In genomic region chr17:80955673-80956306, GRCh38 we compare ENCODE assay signal across 25 cellular contexts. TPM values are rescaled to one million over a fixed set of nuclear protein-coding genes. Genes with fewer than 3 reads are reported as not detected.
DNase-seq lines count a peak whose midpoint lies in the region; ATAC-seq and TF ChIP-seq lines count a peak whose summit lies in the region.
"Had no signal": no experiment of that assay in that cellular context is flagged by ENCODE, and none has a peak within 500 bp of the region (broad histone marks: within the 10 kb centered on the region; RNA-seq: fewer than 3 reads in every experiment).

No MANE protein-coding gene starts in this region.

- 0 out of 2 replicates have a peak, but pooled peaks have one; percentile 15 for TF ChIP-seq CTCF in OCI-LY7 (conservative IDR thresholded peaks at IDR 0.05; ENCODE audit: low read length)

- BruUV-seq in OCI-LY7 (replicated peaks; lab: Mats Ljungman, UMichigan), result TSS peak; percentile 47

- no peak overlapping the region for H3K4me2 ChIP-seq in OCI-LY7 (ENCODE audit: low read length)
- H3K4me2 ChIP-seq: PC-9 had no signal

- peaks cover 4% of the 10 kb centered on the region for H3K36me3 Mint-ChIP-seq in activated naive CD4-positive, alpha-beta T cell treated with anti-CD3 and anti-CD28 coated beads, Interleukin-2, amount 50 U/mL, for 24 hours
- peaks cover 34% of the 10 kb centered on the region for H3K36me3 Mint-ChIP-seq in stimulated activated memory B cell treated with anti-CD40 and anti-IgM and Interleukin-4, amounts not matched to agents 10 μg/mL and 1 μg/mL and 100 μg/mL, for 72 hours

- no peak overlapping the region for H2AFZ ChIP-seq in OCI-LY7 (ENCODE audit: low read length)
- H2AFZ ChIP-seq: PC-9 had no signal

- intact Hi-C loops in OCI-LY7 (cut with micrococcal nuclease; ENCODE audit: unreplicated experiment), result no loop called here

- peak; percentile 38 for ATAC-seq in stimulated activated memory B cell treated with anti-CD40 and anti-IgM and Interleukin-4, amounts not matched to agents 10 μg/mL and 1 μg/mL and 100 μg/mL, for 72 hours
- no peak for ATAC-seq in GM21723 (IDR thresholded peaks at IDR 0.05; ENCODE audit: unreplicated experiment)
- ATAC-seq: gastroesophageal sphincter, HCT116 had no signal

- no peaks in the 10 kb centered on the region for H4K20me1 ChIP-seq in OCI-LY7 (ENCODE audit: insufficient read depth, low read length)

- H3K9me3 ChIP-seq in OCI-LY7 (ENCODE audit: low read length), result no peaks in the 10 kb centered on the region
- H3K9me3 ChIP-seq: gastroesophageal sphincter, MG63, prostate gland had no signal

- H3K4me1 ChIP-seq in OCI-LY7 (ENCODE audit: insufficient read depth, low read length, poor library complexity, severe bottlenecking), result no peaks in the 10 kb centered on the region

- no peaks in the 10 kb centered on the region for H3K27me3 Mint-ChIP-seq in activated naive CD4-positive, alpha-beta T cell treated with anti-CD3 and anti-CD28 coated beads, Interleukin-2, amount 50 U/mL, for 24 hours
- no peaks in the 10 kb centered on the region for H3K27me3 Mint-ChIP-seq in stimulated activated memory B cell treated with anti-CD40 and anti-IgM and Interleukin-4, amounts not matched to agents 10 μg/mL and 1 μg/mL and 100 μg/mL, for 72 hours
- H3K27me3 Mint-ChIP-seq: activated naive CD8-positive, alpha-beta T cell had no signal

- no peak overlapping the region for H3K4me3 ChIP-seq in OCI-LY7 (ENCODE audit: low read depth, low read length, poor library complexity, severe bottlenecking)
- H3K4me3 ChIP-seq: gastroesophageal sphincter, MG63, PC-9, prostate gland, skin epidermis had no signal

- no peaks in the 10 kb centered on the region for H3K9me3 Mint-ChIP-seq in activated naive CD4-positive, alpha-beta T cell treated with anti-CD3 and anti-CD28 coated beads, Interleukin-2, amount 50 U/mL, for 24 hours
- no peaks in the 10 kb centered on the region for H3K9me3 Mint-ChIP-seq in stimulated activated memory B cell treated with anti-CD40 and anti-IgM and Interleukin-4, amounts not matched to agents 10 μg/mL and 1 μg/mL and 100 μg/mL, for 72 hours

- no peaks in the 10 kb centered on the region for H3K79me2 ChIP-seq in OCI-LY7 (ENCODE audit: insufficient read depth, low read depth, low read length)

- no peaks in the 10 kb centered on the region for H3K36me3 ChIP-seq in OCI-LY7 (ENCODE audit: insufficient read depth, low read length)
- H3K36me3 ChIP-seq: prostate gland had no signal

- CTCF ChIA-PET in OCI-LY7 (lab: Charles Lee; ENCODE audit: unreplicated experiment), result no interaction called here

- DNase-seq in activated naive CD4-positive, alpha-beta T cell treated with anti-CD3 and anti-CD28 coated beads, Interleukin-2, amount 50 U/mL, for 16 hours, result no peak
- DNase-seq in OCI-LY7 (ENCODE audit: low spot score) (no peak), left kidney (ENCODE audit: low read depth, low spot score) (peak; percentile 73), H4 (ENCODE audit: low spot score) (no peak)
- no peak for DNase-seq in stimulated activated naive CD4-positive, alpha-beta T cell (lab: John Stamatoyannopoulos, UW)
- DNase-seq: C1 segment of cervical spinal cord; central memory CD4-positive, alpha-beta T cell; dermis blood vessel endothelial cell; MG63; NCI-H1417; NCI-H2081; NCI-H446; NCI-H82; PC-9; SIG-M5; stimulated activated CD4-positive, alpha-beta T cell treated with anti-CD3 and anti-CD28 coated beads, Interleukin-1b, Interleukin-23, amount 100 ng/mL, for 48 hours; substantia nigra had no signal

- H3K27ac ChIP-seq in OCI-LY7 (ENCODE audit: low read depth, low read length, poor library complexity, severe bottlenecking), result no peak overlapping the region
- H3K27ac ChIP-seq: PC-9, prostate gland, skin epidermis had no signal

- H3K4me3 Mint-ChIP-seq in activated naive CD4-positive, alpha-beta T cell treated with anti-CD3 and anti-CD28 coated beads, Interleukin-2, amount 50 U/mL, for 24 hours, result no peak overlapping the region
- H3K4me3 Mint-ChIP-seq in stimulated activated memory B cell treated with anti-CD40 and anti-IgM and Interleukin-4, amounts not matched to agents 10 μg/mL and 1 μg/mL and 100 μg/mL, for 72 hours, result no peak overlapping the region
- H3K4me3 Mint-ChIP-seq: activated naive CD8-positive, alpha-beta T cell had no signal

- POLR2A ChIA-PET in OCI-LY7 (lab: Charles Lee), result no interaction called here

- H3K9me2 ChIP-seq in OCI-LY7 (ENCODE audit: insufficient read depth, low read length), result no peaks in the 10 kb centered on the region

- H3K4me1 Mint-ChIP-seq in activated naive CD4-positive, alpha-beta T cell treated with anti-CD3 and anti-CD28 coated beads, Interleukin-2, amount 50 U/mL, for 24 hours, result no peaks in the 10 kb centered on the region
- H3K4me1 Mint-ChIP-seq in stimulated activated memory B cell treated with anti-CD40 and anti-IgM and Interleukin-4, amounts not matched to agents 10 μg/mL and 1 μg/mL and 100 μg/mL, for 72 hours, result peaks cover 4% of the 10 kb centered on the region

- H3K27ac Mint-ChIP-seq in activated naive CD4-positive, alpha-beta T cell treated with anti-CD3 and anti-CD28 coated beads, Interleukin-2, amount 50 U/mL, for 24 hours, result peak overlapping the region; percentile 30
- H3K27ac Mint-ChIP-seq in stimulated activated memory B cell treated with anti-CD40 and anti-IgM and Interleukin-4, amounts not matched to agents 10 μg/mL and 1 μg/mL and 100 μg/mL, for 72 hours, result no peak overlapping the region

RNA-seq across cellular contexts. Expression of gene CHMP6, which starts 35.9 kb away (rescaled TPM):
- 7.9 and 10.8 TPM in 2 replicates for total RNA-seq in OCI-LY7 (2014; rRNA removed; shearing (Covaris generic))
- total RNA-seq in OCI-LY7 (2022), result 23.6 and 23.8 TPM in 2 replicates
- 19.7 and 21.4 TPM in 2 replicates for total RNA-seq in H4 (2014; rRNA removed; shearing (Covaris generic))
